Comparison of ENCODE assay signal across 13 cellular contexts in genomic region chr22:40478456-40479125, GRCh38.
"Had no signal": no experiment of that assay in that cellular context is flagged by ENCODE, and none has a peak within 500 bp of the region (broad histone marks: within the 10 kb centered on the region; RNA-seq: fewer than 3 reads in every experiment).

No MANE protein-coding gene starts in this region.

- H3K4me3 ChIP-seq: esophagus muscularis mucosa, vagina had no signal

- H3K36me3 ChIP-seq: esophagus muscularis mucosa, vagina had no signal

- H3K36me3 Mint-ChIP-seq: activated CD4-positive, alpha-beta memory T cell treated with anti-CD3 and anti-CD28 coated beads for 36 hours had no signal

- FAIRE-seq: bronchial epithelial cell, endometrium had no signal

- H3K27ac Mint-ChIP-seq: activated CD4-positive, alpha-beta memory T cell treated with anti-CD3 and anti-CD28 coated beads for 36 hours; T-helper 2 cell treated with Interferon-gamma antibody and Interleukin-4, amounts not matched to agents 5 μg/mL and 100 μg/mL, for 36 hours had no signal

- H3K4me3 Mint-ChIP-seq: activated CD4-positive, alpha-beta memory T cell treated with anti-CD3 and anti-CD28 coated beads for 36 hours; stimulated activated naive CD8-positive, alpha-beta T cell treated with anti-CD3 and anti-CD28 coated beads, Interleukin-15, amount 100 ng/mL, for 72 hours; T-helper 2 cell treated with Interferon-gamma antibody and Interleukin-4, amounts not matched to agents 5 μg/mL and 100 μg/mL, for 36 hours had no signal

- H3K27ac ChIP-seq: esophagus muscularis mucosa, vagina had no signal

- H3K9me3 Mint-ChIP-seq: activated CD4-positive, alpha-beta memory T cell treated with anti-CD3 and anti-CD28 coated beads for 36 hours; stimulated activated naive CD8-positive, alpha-beta T cell treated with anti-CD3 and anti-CD28 coated beads, Interleukin-15, amount 100 ng/mL, for 72 hours; T-helper 2 cell treated with Interferon-gamma antibody and Interleukin-4, amounts not matched to agents 5 μg/mL and 100 μg/mL, for 36 hours had no signal

- H3K9me3 ChIP-seq: esophagus muscularis mucosa, vagina had no signal

- DNase-seq: activated CD4-positive, alpha-beta memory T cell treated with anti-CD3 and anti-CD28 coated beads for 36 hours; activated gamma-delta T cell treated with Interleukin-2 at 50 U/mL for 16 hours; activated T-cell treated with anti-CD3 and anti-CD28 coated beads, Interleukin-2, amount 50 U/mL, for 48 hours; aorta; left cardiac atrium; stimulated activated CD4-positive, alpha-beta T cell treated with anti-CD3 and anti-CD28 coated beads, Interleukin-15, amount 100 ng/mL, for 24 hours; stimulated activated CD4-positive, alpha-beta T cell treated with anti-CD3 and anti-CD28 coated beads, Interleukin-4, amount 100 ng/mL, for 4 hours; stimulated activated naive CD8-positive, alpha-beta T cell treated with anti-CD3 and anti-CD28 coated beads, Interleukin-15, amount 100 ng/mL, for 72 hours had no signal

- ATAC-seq: left cardiac atrium; stimulated activated naive CD8-positive, alpha-beta T cell treated with anti-CD3 and anti-CD28 coated beads, Interleukin-15, amount 100 ng/mL, for 72 hours had no signal

- H3K27me3 ChIP-seq: esophagus muscularis mucosa, vagina had no signal

- H3K27me3 Mint-ChIP-seq: activated CD4-positive, alpha-beta memory T cell treated with anti-CD3 and anti-CD28 coated beads for 36 hours; stimulated activated naive CD8-positive, alpha-beta T cell treated with anti-CD3 and anti-CD28 coated beads, Interleukin-15, amount 100 ng/mL, for 72 hours had no signal
